ENCODE assay signal across 21 cellular contexts in the genomic region with DNA sequence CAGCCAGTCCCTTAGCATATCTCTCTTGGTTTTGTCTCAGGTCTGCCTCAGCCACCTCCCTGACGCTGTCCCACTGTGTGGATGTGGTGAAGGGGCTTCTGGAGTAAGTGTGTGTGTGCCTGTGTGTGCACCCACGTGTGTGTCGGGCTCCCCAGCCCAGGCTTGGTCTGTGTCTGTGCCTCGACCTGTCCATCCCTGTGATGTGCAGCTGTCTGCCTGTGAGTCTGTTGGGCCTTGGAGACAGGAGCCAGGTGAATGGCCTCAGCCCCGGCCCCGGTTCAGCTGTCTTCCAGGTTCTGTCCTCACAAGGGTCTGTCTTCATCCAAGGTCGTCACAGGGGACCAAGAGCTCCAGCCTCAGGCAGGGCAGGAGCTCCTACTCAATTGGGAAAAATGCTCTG. TPM values are rescaled to one million over a fixed set of nuclear protein-coding genes. Genes with fewer than 3 reads are reported as not detected.
A peak's percentile ranks its signal among the peaks of the same experiment; 100 is the strongest.
DNase-seq lines count a peak whose midpoint lies in the region; ATAC-seq, FAIRE-seq and TF ChIP-seq lines count a peak whose summit lies in the region.
"Had no signal": no experiment of that assay in that cellular context is flagged by ENCODE, and none has a peak within 500 bp of the region (broad histone marks: within the 10 kb centered on the region; RNA-seq: fewer than 3 reads in every experiment).

No MANE protein-coding gene starts in this region.

- no peak overlapping the region for H4K91ac ChIP-seq in H1 (replicated peaks; ENCODE audit: insufficient read length, low read length)

- POLR2A ChIA-PET in activated CD4-positive, alpha-beta memory T cell treated with anti-CD3 and anti-CD28 coated beads for 36 hours (lab: Charles Lee) = interaction anchor here (1.5 kb wide), 1 partner anchor 29 kb away, joined by 3 read pairs; no protein-coding TSS in a partner anchor
- POLR2A ChIA-PET in activated CD4-positive, alpha-beta memory T cell treated with anti-CD3 and anti-CD28 coated beads, Interleukin-2, amount 10 ng/mL, durations not matched to agents 7 days and 5 days (lab: Charles Lee) = interaction anchor here (7.4 kb wide), 1 partner anchor 9 kb away, joined by 58 read pairs; a partner anchor contains a TSS
- POLR2A ChIA-PET in H1 (lab: Charles Lee; ENCODE audit: partially characterized antibody) = interaction anchor here (1.2 to 4.3 kb wide), 2 partner anchors 11 to 13 kb away, joined by 3 to 13 read pairs; no protein-coding TSS in a partner anchor

- H3K4me3 Mint-ChIP-seq in activated CD4-positive, alpha-beta memory T cell treated with anti-CD3 and anti-CD28 coated beads for 36 hours = no peak overlapping the region
- no peak overlapping the region for H3K4me3 Mint-ChIP-seq in activated CD4-positive, alpha-beta memory T cell treated with anti-CD3 and anti-CD28 coated beads, Interleukin-2, amount 10 ng/mL, durations not matched to agents 7 days and 5 days
- H3K4me3 Mint-ChIP-seq in stimulated activated memory B cell treated with anti-CD40 and anti-IgM and Interleukin-4, amounts not matched to agents 10 μg/mL and 1 μg/mL and 100 μg/mL, for 72 hours = no peak overlapping the region
- H3K4me3 Mint-ChIP-seq: activated T-cell treated with anti-CD3 and anti-CD28 coated beads, Interleukin-2, amount 50 U/mL, for 72 hours had no signal

- H3K23me2 ChIP-seq in H1 (ENCODE audit: low read depth, low read length) = peaks cover 13% of the 10 kb centered on the region

- no peaks in the 10 kb centered on the region for H4K20me1 ChIP-seq in OCI-LY1 (ENCODE audit: insufficient read depth, low read length)
- peaks cover 0 to 2% of the 10 kb centered on the region in 2 experiments for H4K20me1 ChIP-seq in H1 (replicated peaks in 1 of 2; ENCODE audit: control insufficient read depth in 1 of 2, insufficient read depth in 2 of 2, low read length in 2 of 2)

- TF ChIP-seq CTCF in OCI-LY1 (IDR thresholded peaks at IDR 0.05; ENCODE audit: low read length) = no peak
- TF ChIP-seq CTCF in H1 (IDR thresholded peaks at IDR 0.05; ENCODE audit: control extremely low read depth in 1 of 3, insufficient read depth in 1 of 3, low read depth in 1 of 3, low read length in 3 of 3) = no peak

- H2AK5ac ChIP-seq in H1 (ENCODE audit: low read depth, low read length) = no peak overlapping the region

- H4K5ac ChIP-seq in H1 (ENCODE audit: insufficient read length, low read depth, low read length) = no peak overlapping the region

- intact Hi-C loops in activated CD4-positive, alpha-beta memory T cell treated with anti-CD3 and anti-CD28 coated beads for 36 hours (cut with micrococcal nuclease) = no loop called here
- intact Hi-C loops in left cardiac atrium (cut with DNase I) = no loop called here

- H3K4me1 Mint-ChIP-seq in activated CD4-positive, alpha-beta memory T cell treated with anti-CD3 and anti-CD28 coated beads for 36 hours (ENCODE audit: low read depth) = peaks cover 25% of the 10 kb centered on the region
- H3K4me1 Mint-ChIP-seq in activated CD4-positive, alpha-beta memory T cell treated with anti-CD3 and anti-CD28 coated beads, Interleukin-2, amount 10 ng/mL, durations not matched to agents 7 days and 5 days = peaks cover 40% of the 10 kb centered on the region
- H3K4me1 Mint-ChIP-seq in stimulated activated memory B cell treated with anti-CD40 and anti-IgM and Interleukin-4, amounts not matched to agents 10 μg/mL and 1 μg/mL and 100 μg/mL, for 72 hours = peaks cover 79% of the 10 kb centered on the region

- no peak overlapping the region for H2BK5ac ChIP-seq in H1 (ENCODE audit: low read depth, low read length)

- no peak for ATAC-seq in stimulated activated memory B cell treated with anti-CD40 and anti-IgM and Interleukin-4, amounts not matched to agents 10 μg/mL and 1 μg/mL and 100 μg/mL, for 72 hours
- no peak for ATAC-seq in left cardiac atrium
- ATAC-seq: activated T-cell treated with anti-CD3 and anti-CD28 coated beads, Interleukin-2, amount 50 U/mL, for 72 hours; lower lobe of right lung had no signal

- 78% methylated on average over 7 of the region's 7 CpGs; no CpG with 5 or more reads in 1 of the 2 experiments for WGBS in H1 (ENCODE audit: extremely low coverage in 1 of 2, insufficient coverage in 1 of 2, insufficient read length in 1 of 2, insufficient replicate concordance in 2 of 2, low coverage in 1 of 2, low lambda C conversion rate in 2 of 2, missing lambda C conversion rate in 1 of 2), 2 experiments

- no peak for TF ChIP-seq POLR2A in H1 (IDR thresholded peaks at IDR 0.05; ENCODE audit: control extremely low read depth in 1 of 2, low read depth in 2 of 2, low read length in 2 of 2)

- peak overlapping the region; percentile 70 for H3K27ac ChIP-seq in OCI-LY1 (ENCODE audit: low read depth, low read length, poor library complexity, severe bottlenecking)
- no peak overlapping the region for H3K27ac ChIP-seq in H1 (ENCODE audit: low read depth, low read length)

- no peak overlapping the region; the same call in 1 of the 2 replicates for H3K9ac ChIP-seq in OCI-LY1 (ENCODE audit: low read length)
- H3K9ac ChIP-seq in H1 (replicated peaks in 1 of 4; ENCODE audit: extremely low read depth in 1 of 4, low read depth in 3 of 4, low read length in 3 of 4) = no peak overlapping the region

- DNase-seq in activated CD4-positive, alpha-beta memory T cell treated with anti-CD3 and anti-CD28 coated beads for 36 hours = no peak
- DNase-seq in activated CD4-positive, alpha-beta memory T cell treated with anti-CD3 and anti-CD28 coated beads, Interleukin-2, amount 10 ng/mL, durations not matched to agents 7 days and 5 days = no peak
- DNase-seq in H1 (ENCODE audit: low read depth in 1 of 2, low spot score in 2 of 2) (no peak), DMS53 (lab: John Stamatoyannopoulos, UW) (no peak), left cardiac atrium (no peak), RPMI8226 (no peak)
- DNase-seq: activated CD4-positive, alpha-beta T cell treated with anti-CD3 and anti-CD28 coated beads, Interleukin-2, amount 50 U/mL, for 48 hours; activated T-cell treated with anti-CD3 and anti-CD28 coated beads, Interleukin-2, amount 50 U/mL, for 72 hours; DMS 273 treated with DMSO at 0.1 percent for 48 hours; islet precursor cell; KG1; lower lobe of right lung; NCI-H1092 treated with DMSO at 0.1 percent for 48 hours; NCI-H2081 treated with DMSO at 0.1 percent for 48 hours; NCI-H510A; Right ventricle myocardium superior had no signal

- H3K4me3 ChIP-seq in OCI-LY1 (ENCODE audit: low read depth, low read length, poor library complexity, severe bottlenecking) (no peak overlapping the region), H1 (ENCODE audit: extremely low read depth in 1 of 4, insufficient read depth in 2 of 4, low read depth in 3 of 4, low read length in 4 of 4) (no peak overlapping the region)
- H3K4me3 ChIP-seq: lower lobe of right lung had no signal

- H3F3A ChIP-seq in OCI-LY1 (ENCODE audit: insufficient read depth, low read length) = no peaks in the 10 kb centered on the region

- H3K4me2 ChIP-seq in OCI-LY1 (ENCODE audit: low read length) = no peak overlapping the region; the same call in 1 of the 2 replicates
- no peak overlapping the region for H3K4me2 ChIP-seq in H1 (ENCODE audit: insufficient read depth in 1 of 2, low read depth in 2 of 2, low read length in 2 of 2)

- H3K27me3 Mint-ChIP-seq in activated CD4-positive, alpha-beta memory T cell treated with anti-CD3 and anti-CD28 coated beads for 36 hours = no peaks in the 10 kb centered on the region
- H3K27me3 Mint-ChIP-seq in activated CD4-positive, alpha-beta memory T cell treated with anti-CD3 and anti-CD28 coated beads, Interleukin-2, amount 10 ng/mL, durations not matched to agents 7 days and 5 days = no peaks in the 10 kb centered on the region
- H3K27me3 Mint-ChIP-seq in stimulated activated memory B cell treated with anti-CD40 and anti-IgM and Interleukin-4, amounts not matched to agents 10 μg/mL and 1 μg/mL and 100 μg/mL, for 72 hours = no peaks in the 10 kb centered on the region
- H3K27me3 Mint-ChIP-seq: brain had no signal

- H3K4ac ChIP-seq in H1 (replicated peaks; ENCODE audit: insufficient read length, low read depth, low read length) = no peak overlapping the region

- H3K36me3 Mint-ChIP-seq in activated CD4-positive, alpha-beta memory T cell treated with anti-CD3 and anti-CD28 coated beads for 36 hours = peaks cover 22% of the 10 kb centered on the region
- H3K36me3 Mint-ChIP-seq in activated CD4-positive, alpha-beta memory T cell treated with anti-CD3 and anti-CD28 coated beads, Interleukin-2, amount 10 ng/mL, durations not matched to agents 7 days and 5 days (ENCODE audit: low read depth) = peaks cover 62% of the 10 kb centered on the region
- H3K36me3 Mint-ChIP-seq in stimulated activated memory B cell treated with anti-CD40 and anti-IgM and Interleukin-4, amounts not matched to agents 10 μg/mL and 1 μg/mL and 100 μg/mL, for 72 hours = peaks cover 50% of the 10 kb centered on the region
- H3K36me3 Mint-ChIP-seq: brain had no signal

- no peaks in the 10 kb centered on the region for H3K9me3 Mint-ChIP-seq in activated CD4-positive, alpha-beta memory T cell treated with anti-CD3 and anti-CD28 coated beads for 36 hours
- H3K9me3 Mint-ChIP-seq in activated CD4-positive, alpha-beta memory T cell treated with anti-CD3 and anti-CD28 coated beads, Interleukin-2, amount 10 ng/mL, durations not matched to agents 7 days and 5 days = no peaks in the 10 kb centered on the region
- H3K9me3 Mint-ChIP-seq in stimulated activated memory B cell treated with anti-CD40 and anti-IgM and Interleukin-4, amounts not matched to agents 10 μg/mL and 1 μg/mL and 100 μg/mL, for 72 hours = no peaks in the 10 kb centered on the region
- H3K9me3 Mint-ChIP-seq: activated T-cell treated with anti-CD3 and anti-CD28 coated beads, Interleukin-2, amount 50 U/mL, for 72 hours had no signal

- no peak overlapping the region for H2BK12ac ChIP-seq in H1 (ENCODE audit: low read depth, low read length)

- no peak overlapping the region for H3K14ac ChIP-seq in H1 (ENCODE audit: insufficient read length)

- H3K27ac Mint-ChIP-seq in activated CD4-positive, alpha-beta memory T cell treated with anti-CD3 and anti-CD28 coated beads for 36 hours = peak overlapping the region; percentile 57
- no peak overlapping the region for H3K27ac Mint-ChIP-seq in activated CD4-positive, alpha-beta memory T cell treated with anti-CD3 and anti-CD28 coated beads, Interleukin-2, amount 10 ng/mL, durations not matched to agents 7 days and 5 days
- peak overlapping the region; percentile 67 for H3K27ac Mint-ChIP-seq in stimulated activated memory B cell treated with anti-CD40 and anti-IgM and Interleukin-4, amounts not matched to agents 10 μg/mL and 1 μg/mL and 100 μg/mL, for 72 hours

- no peaks in the 10 kb centered on the region for H3K9me3 ChIP-seq in OCI-LY1 (ENCODE audit: low read length)
- H3K9me3 ChIP-seq in H1 (ENCODE audit: insufficient read depth in 2 of 2, low read depth in 1 of 2, low read length in 1 of 2) = no peaks in the 10 kb centered on the region
- H3K9me3 ChIP-seq: lower lobe of right lung had no signal

- peaks cover 31% of the 10 kb centered on the region for H3K4me1 ChIP-seq in OCI-LY1 (ENCODE audit: insufficient read depth, low read length, severe bottlenecking)
- peaks cover 0 to 16% (median 11%) of the 10 kb centered on the region in 4 experiments; a peak in 5 of 7 replicates for H3K4me1 ChIP-seq in H1 (replicated peaks in 1 of 4; ENCODE audit: control insufficient read depth in 3 of 4, insufficient read depth in 4 of 4, low read length in 3 of 4)

- H4K8ac ChIP-seq in H1 (ENCODE audit: extremely low read depth, insufficient read depth, low read length) = no peak overlapping the region

- no peaks in the 10 kb centered on the region for H3K9me2 ChIP-seq in OCI-LY1 (ENCODE audit: low read depth, low read length)

- no peak overlapping the region for H3K18ac ChIP-seq in H1 (ENCODE audit: extremely low read depth, low read length)

- H3K56ac ChIP-seq in H1 (replicated peaks; ENCODE audit: insufficient read length, low read depth, low read length) = no peak overlapping the region

- H3K27me3 ChIP-seq in OCI-LY1 (ENCODE audit: insufficient read depth, low read length) (no peaks in the 10 kb centered on the region), H1 (replicated peaks in 1 of 4; ENCODE audit: control insufficient read depth in 3 of 4, extremely low read depth in 1 of 4, insufficient read depth in 3 of 4, low read length in 3 of 4) (peaks cover 0 to 18% (median 13%) of the 10 kb centered on the region in 4 experiments; a peak in 6 of 7 replicates)

- no peak for FAIRE-seq in H1 (lab: Jason Lieb, UNC)
- FAIRE-seq: endothelial cell of umbilical vein, urothelium cell line had no signal

- H2AFZ ChIP-seq in OCI-LY1 (ENCODE audit: low read length) = no peak overlapping the region
- H2AFZ ChIP-seq in H1 (ENCODE audit: low read length) = no peak overlapping the region

- H3K36me3 ChIP-seq in OCI-LY1 (ENCODE audit: insufficient read depth, low read length) (peaks cover 30% of the 10 kb centered on the region), H1 (ENCODE audit: control insufficient read depth in 2 of 4, insufficient read depth in 4 of 4, low read length in 3 of 4) (no peaks in the 10 kb centered on the region; a peak in 1 of 8 replicates)

- no peaks in the 10 kb centered on the region for H3K79me1 ChIP-seq in H1 (ENCODE audit: low read depth, low read length)

- no peaks in the 10 kb centered on the region for H3K79me2 ChIP-seq in OCI-LY1 (ENCODE audit: insufficient read depth, low read length)
- H3K79me2 ChIP-seq in H1 (ENCODE audit: control insufficient read depth in 1 of 2, insufficient read depth in 2 of 2, low read length in 2 of 2) = no peaks in the 10 kb centered on the region

- H2BK15ac ChIP-seq in H1 (ENCODE audit: low read length) = 0 out of 2 replicates have a peak overlapping the region, but pooled peaks have one; percentile 2

- TF ChIP-seq EP300 in H1 (IDR thresholded peaks at IDR 0.05; ENCODE audit: borderline replicate concordance in 1 of 2, low read depth in 2 of 2, low read length in 2 of 2) = no peak

- no peak overlapping the region for H3K23ac ChIP-seq in H1 (ENCODE audit: insufficient read length)

- H2BK20ac ChIP-seq in H1 (ENCODE audit: low read length) = no peak overlapping the region

- TF ChIP-seq RAD21 in H1 (IDR thresholded peaks at IDR 0.05 in 1 of 2, conservative IDR thresholded peaks at IDR 0.05 in 1 of 2; ENCODE audit: low read depth in 2 of 2, low read length in 2 of 2) = no peak

- CTCF ChIA-PET in activated CD4-positive, alpha-beta memory T cell treated with anti-CD3 and anti-CD28 coated beads for 36 hours (lab: Charles Lee) = interaction anchor here (1.2 kb wide), 1 partner anchor 8 kb away, joined by 3 read pairs; no protein-coding TSS in a partner anchor
- CTCF ChIA-PET in activated CD4-positive, alpha-beta memory T cell treated with anti-CD3 and anti-CD28 coated beads, Interleukin-2, amount 10 ng/mL, durations not matched to agents 7 days and 5 days (lab: Charles Lee) = no interaction called here
- CTCF ChIA-PET in H1 (lab: Charles Lee; ENCODE audit: partially characterized antibody) = interaction anchor here (0.7 to 2.3 kb wide), 6 partner anchors 9 to 361 kb away, joined by 3 to 6 read pairs (median 4); no protein-coding TSS in a partner anchor

- no peak overlapping the region for H2BK120ac ChIP-seq in H1 (replicated peaks; ENCODE audit: low read depth, low read length)

RNA-seq across cellular contexts. Expression of a gene that starts 9.8 kb away (rescaled TPM):
- 10 to 100 TPM; 79.7 to 91.1 TPM for total RNA-seq in activated CD4-positive, alpha-beta memory T cell treated with anti-CD3 and anti-CD28 coated beads for 36 hours
- 100 to 1,000 TPM; 135 to 137 TPM for total RNA-seq in activated CD4-positive, alpha-beta memory T cell treated with anti-CD3 and anti-CD28 coated beads, Interleukin-2, amount 10 ng/mL, durations not matched to agents 7 days and 5 days
- total RNA-seq in H1 (2021; fragmentation: NEBNext Ultra II Directional; extraction: Animal tissue kit (Norgen Biotek cat#: 25700)) = 11.0 and 11.7 TPM in 2 replicates
- polyA plus RNA-seq in H1 (2011; rRNA removed) = 18.5 and 23.4 TPM in 2 replicates
- 26.6 TPM for polyA plus RNA-seq in H1 (2011; cell fraction: cytosol; rRNA removed)
- 154 TPM for polyA plus RNA-seq in H1 (2011; cell fraction: nucleus; rRNA removed)
- 11.4 to 21.9 TPM (median 16.3 TPM) in 4 replicates for polyA plus RNA-seq in H1 (2012, experiment 1 of 2)
- polyA plus RNA-seq in H1 (2012, experiment 2 of 2) = 6.5 TPM
- 7.1 TPM for polyA plus RNA-seq in H1 (2013, experiment 1 of 2)
- 6.3 TPM for polyA plus RNA-seq in H1 (2013, experiment 2 of 2)
- 15.4 and 15.5 TPM in 2 replicates for polyA minus RNA-seq in H1 (2011; rRNA and poly(A)+ RNA removed)
- polyA minus RNA-seq in H1 (2011; cell fraction: cytosol; rRNA and poly(A)+ RNA removed) = 7.7 TPM
- 34.3 TPM for polyA minus RNA-seq in H1 (2011; cell fraction: nucleus; rRNA and poly(A)+ RNA removed)
- total RNA-seq in left cardiac atrium = 10 to 100 TPM; 11.9 to 16.3 TPM

RNA-seq across cellular contexts. Expression of a gene that starts 30.2 kb away (rescaled TPM):
- 10 to 100 TPM; 14.8 to 16.8 TPM for total RNA-seq in activated CD4-positive, alpha-beta memory T cell treated with anti-CD3 and anti-CD28 coated beads for 36 hours
- total RNA-seq in activated CD4-positive, alpha-beta memory T cell treated with anti-CD3 and anti-CD28 coated beads, Interleukin-2, amount 10 ng/mL, durations not matched to agents 7 days and 5 days = 10 to 100 TPM; 11.3 to 11.6 TPM
- 23.7 and 25.3 TPM in 2 replicates for total RNA-seq in H1 (2021; fragmentation: NEBNext Ultra II Directional; extraction: Animal tissue kit (Norgen Biotek cat#: 25700))
- polyA plus RNA-seq in H1 (2011; rRNA removed) = 35.7 and 57.1 TPM in 2 replicates
- polyA plus RNA-seq in H1 (2011; cell fraction: cytosol; rRNA removed) = 41.5 TPM
- polyA plus RNA-seq in H1 (2011; cell fraction: nucleus; rRNA removed) = 74.6 TPM
- polyA plus RNA-seq in H1 (2012, experiment 1 of 2) = 26.5 to 39.2 TPM (median 33.0 TPM) in 4 replicates
- 26.5 TPM for polyA plus RNA-seq in H1 (2012, experiment 2 of 2)
- polyA plus RNA-seq in H1 (2013, experiment 1 of 2) = 16.4 TPM
- 14.7 TPM for polyA plus RNA-seq in H1 (2013, experiment 2 of 2)
- polyA minus RNA-seq in H1 (2011; rRNA and poly(A)+ RNA removed) = 31.9 and 36.2 TPM in 2 replicates
- polyA minus RNA-seq in H1 (2011; cell fraction: cytosol; rRNA and poly(A)+ RNA removed) = 19.2 TPM
- 19.1 TPM for polyA minus RNA-seq in H1 (2011; cell fraction: nucleus; rRNA and poly(A)+ RNA removed)
- total RNA-seq in left cardiac atrium = 10 to 100 TPM; 87.4 to 93.9 TPM
